8 cellular contexts compared by ENCODE assay signal in the genomic region with DNA sequence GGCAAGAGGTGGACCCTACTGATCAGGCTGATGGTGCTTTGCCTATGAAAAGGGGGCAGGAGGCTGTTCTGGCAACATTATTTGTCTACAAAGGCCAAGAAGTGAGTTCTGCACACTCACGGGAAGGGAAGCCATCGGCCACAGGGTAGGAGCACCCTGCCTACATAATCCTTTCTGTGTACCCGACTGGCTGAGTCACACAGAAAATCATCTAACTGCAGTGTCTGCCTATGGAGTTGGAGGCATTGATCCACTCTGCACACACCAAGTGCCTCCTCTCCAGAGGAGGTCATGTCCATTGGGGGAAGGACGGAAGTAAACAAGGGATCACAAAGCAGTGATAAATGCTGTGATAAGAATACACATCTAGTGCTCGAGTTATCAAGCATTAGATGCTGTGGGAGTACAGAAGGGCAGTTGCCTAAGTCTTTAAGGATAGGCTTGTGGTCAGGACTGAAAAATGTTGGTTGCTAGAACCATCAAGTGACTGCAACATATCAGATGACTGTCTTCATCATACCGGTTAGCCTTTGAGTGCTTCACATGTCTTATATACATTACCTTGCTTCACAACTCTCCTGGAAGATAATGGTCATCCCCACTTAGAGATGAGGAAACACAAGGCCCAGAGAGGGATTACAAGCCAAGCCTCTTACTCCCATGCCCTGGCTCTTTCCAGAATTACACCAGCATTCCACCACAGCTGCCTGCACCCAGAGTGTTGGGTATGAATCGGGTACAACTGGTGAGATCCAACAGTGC. TPM values are rescaled to one million over a fixed set of nuclear protein-coding genes. Genes with fewer than 3 reads are reported as not detected.
A peak's percentile ranks its signal among the peaks of the same experiment; 100 is the strongest.
DNase-seq lines count a peak whose midpoint lies in the region; ATAC-seq and TF ChIP-seq lines count a peak whose summit lies in the region.
"Had no signal": no experiment of that assay in that cellular context is flagged by ENCODE, and none has a peak within 500 bp of the region (broad histone marks: within the 10 kb centered on the region; RNA-seq: fewer than 3 reads in every experiment).

No MANE protein-coding gene starts in this region.

- no peak for TF ChIP-seq CTCF in H9 (conservative IDR thresholded peaks at IDR 0.05)
- TF ChIP-seq CTCF in PC-3 (conservative IDR thresholded peaks at IDR 0.05; ENCODE audit: low read depth, low read length), result no peak
- no peak for TF ChIP-seq CTCF in psoas muscle (IDR thresholded peaks at IDR 0.05)

- H3K27me3 ChIP-seq in H9 (ENCODE audit: insufficient read depth, low read length), result no peaks in the 10 kb centered on the region
- no peaks in the 10 kb centered on the region for H3K27me3 ChIP-seq in PC-3 (ENCODE audit: low read length)
- H3K27me3 ChIP-seq in psoas muscle (ENCODE audit: insufficient read depth in 3 of 3, low read length in 2 of 3), result no peaks in the 10 kb centered on the region

- H3K4me2 ChIP-seq in H9 (ENCODE audit: insufficient read depth, insufficient read length, low read length) (peak overlapping the region; percentile 78), PC-3 (ENCODE audit: low read length) (peak overlapping the region; percentile 94)

- H4K20me1 ChIP-seq in H9 (ENCODE audit: control insufficient read depth, insufficient read depth, insufficient read length) (no peaks in the 10 kb centered on the region), PC-3 (ENCODE audit: low read length) (no peaks in the 10 kb centered on the region)

- no CpG with 5 or more reads among the region's 7 CpGs for WGBS in H9 (ENCODE audit: extremely low coverage, insufficient read length, low lambda C conversion rate)
- 80 to 84% (median 83%) methylated on average over 7 of the region's 7 CpGs for WGBS in psoas muscle, 3 donors

- no peak overlapping the region; the same call in 1 of the 2 replicates for H3K14ac ChIP-seq in H9 (ENCODE audit: insufficient read depth, low read length)

- peaks cover 11% of the 10 kb centered on the region for H3K23me2 ChIP-seq in H9 (ENCODE audit: insufficient read length, low read depth, low read length, poor library complexity, severe bottlenecking)

- H3K4me3 Mint-ChIP-seq in H9, result peak overlapping the region; percentile 73 to 78

- H3K79me1 ChIP-seq in H9 (ENCODE audit: insufficient read depth, low read depth, low read length, poor library complexity, severe bottlenecking), result no peaks in the 10 kb centered on the region

- no peak overlapping the region for H4K5ac ChIP-seq in H9 (ENCODE audit: insufficient read length, low read depth, low read length)

- H3K27me3 Mint-ChIP-seq in H9 (ENCODE audit: low read depth), result peaks cover 11% of the 10 kb centered on the region

- H2BK12ac ChIP-seq in H9 (ENCODE audit: insufficient read length, low read depth, low read length), result no peak overlapping the region

- peak overlapping the region; percentile 63 to 93 (median 92); a peak in 4 of 7 replicates for H3K27ac Mint-ChIP-seq in H9
- H3K27ac Mint-ChIP-seq: activated naive CD4-positive, alpha-beta T cell treated with anti-CD3 and anti-CD28 coated beads, Interleukin-2, amount 50 U/mL, for 72 hours had no signal

- H3K56ac ChIP-seq in H9 (ENCODE audit: insufficient read length, low read depth, low read length), result no peak overlapping the region

- no peak overlapping the region for H3T11ph ChIP-seq in H9 (ENCODE audit: low read length)

- no peak overlapping the region for H4K8ac ChIP-seq in H9 (replicated peaks; ENCODE audit: insufficient read length, low read depth, low read length)

- H3F3A ChIP-seq in PC-3 (ENCODE audit: low read length, unreplicated experiment), result no peaks in the 10 kb centered on the region

- H3K9me2 ChIP-seq in PC-3 (replicated peaks; ENCODE audit: low read length), result no peaks in the 10 kb centered on the region

- CTCF ChIA-PET in PC-3 (lab: Charles Lee), result interaction anchor here (1.3 kb wide), 1 partner anchor 112 kb away, joined by 5 read pairs; no protein-coding TSS in a partner anchor

- DNase-seq in H9 (no peak), PC-3 (no peak), fibroblast of peridontal ligament (ENCODE audit: extremely low read depth) (peak; percentile 20), psoas muscle (no peak), GDM1 (lab: John Stamatoyannopoulos, UW) (no peak), GOT3 (lab: John Stamatoyannopoulos, UW) (no peak)

- no peak overlapping the region for H2BK5ac ChIP-seq in H9 (ENCODE audit: insufficient read length, low read length)

- POLR2A ChIA-PET in PC-3 (lab: Charles Lee; ENCODE audit: unreplicated experiment), result no interaction called here

- H2BK20ac ChIP-seq in H9 (ENCODE audit: low read depth, low read length, poor library complexity, severe bottlenecking), result no peak overlapping the region

- H3K23ac ChIP-seq in H9 (ENCODE audit: insufficient read length, low read depth, low read length), result peak overlapping the region; percentile 37

- H3K4me3 ChIP-seq in PC-3 (ENCODE audit: low read length) (peak overlapping the region; percentile 71), psoas muscle (peak overlapping the region; percentile 94)

- H3K4me1 ChIP-seq in H9 (ENCODE audit: insufficient read depth, low read length) (no peaks in the 10 kb centered on the region), PC-3 (ENCODE audit: insufficient read depth, low read length) (peaks cover 14% of the 10 kb centered on the region), psoas muscle (peaks cover 13% of the 10 kb centered on the region)

- intact Hi-C loops in PC-3 (cut with micrococcal nuclease) (loop anchor here (5.0 kb wide), 2 partner anchors 168 to 183 kb away; no protein-coding TSS in a partner anchor), psoas muscle (cut with DNase I) (loop anchor here (2.0 to 10.0 kb wide), 3 partner anchors 27 to 178 kb away; no protein-coding TSS in a partner anchor)

- H2AK5ac ChIP-seq in H9 (ENCODE audit: insufficient read length, low read length), result no peak overlapping the region

- H3K9me3 ChIP-seq in H9 (ENCODE audit: control insufficient read depth, low read depth, low read length) (no peaks in the 10 kb centered on the region), PC-3 (ENCODE audit: low read length) (no peaks in the 10 kb centered on the region), psoas muscle (no peaks in the 10 kb centered on the region)

- H2BK15ac ChIP-seq in H9 (ENCODE audit: low read depth, low read length), result no peak overlapping the region

- peaks cover 0 to 7% (median 7%) of the 10 kb centered on the region in 3 experiments; a peak in 3 of 7 replicates for H3K36me3 Mint-ChIP-seq in H9 (ENCODE audit: insufficient read depth in 1 of 3, low read depth in 3 of 3)

- H3K27ac ChIP-seq in H9 (ENCODE audit: insufficient read length, low read depth, low read length), result no peak overlapping the region
- H3K27ac ChIP-seq in PC-3 (ENCODE audit: low read length), result no peak overlapping the region
- peak overlapping the region; percentile 81 for H3K27ac ChIP-seq in psoas muscle

- H3K79me2 ChIP-seq in H9 (ENCODE audit: insufficient read depth, low read length), result no peaks in the 10 kb centered on the region
- peaks cover 15% of the 10 kb centered on the region for H3K79me2 ChIP-seq in PC-3 (ENCODE audit: low read length)

- no peaks in the 10 kb centered on the region for H3K9me3 Mint-ChIP-seq in H9
- H3K9me3 Mint-ChIP-seq: activated naive CD4-positive, alpha-beta T cell treated with anti-CD3 and anti-CD28 coated beads, Interleukin-2, amount 50 U/mL, for 72 hours had no signal

- no TSS peak for BruUV-seq in PC-3 (replicated peaks; lab: Mats Ljungman, UMichigan)

- ATAC-seq in PC-3, result no peak
- ATAC-seq in psoas muscle, result no peak
- ATAC-seq in esophagus mucosa, result no peak

- no peak overlapping the region for H3K4ac ChIP-seq in H9 (ENCODE audit: low read depth, low read length)

- no peak overlapping the region for H3K18ac ChIP-seq in H9 (ENCODE audit: insufficient read length, low read depth, low read length)

- no peak overlapping the region for H4K91ac ChIP-seq in H9 (ENCODE audit: insufficient read length, low read depth, low read length)

- H3K36me3 ChIP-seq in PC-3 (ENCODE audit: low read depth, low read length), result no peaks in the 10 kb centered on the region
- H3K36me3 ChIP-seq in psoas muscle (ENCODE audit: insufficient read depth in 1 of 2, low read depth in 1 of 2), result peaks cover 0 to 18% of the 10 kb centered on the region in 2 donors

- no peak overlapping the region for H2AFZ ChIP-seq in H9 (ENCODE audit: low read length)
- H2AFZ ChIP-seq in PC-3 (ENCODE audit: low read length), result peak overlapping the region; percentile 88

- H3K9ac ChIP-seq in H9 (ENCODE audit: extremely low read depth, insufficient read length, low read length) (peak overlapping the region; percentile 40), PC-3 (ENCODE audit: low read length) (no peak overlapping the region)

- H3K4me1 Mint-ChIP-seq in H9, result peaks cover 17 to 28% of the 10 kb centered on the region in 2 experiments

- H2BK120ac ChIP-seq in H9 (ENCODE audit: low read depth, low read length, poor library complexity, severe bottlenecking), result no peak overlapping the region

RNA-seq across cellular contexts. Expression of a gene that starts 1.3 kb away (rescaled TPM):
- 38.3 and 38.4 TPM in 2 replicates for total RNA-seq in H9 (2021)
- 29.0 and 43.7 TPM in 2 replicates for total RNA-seq in PC-3 (2014; rRNA removed)
- total RNA-seq in psoas muscle, result 10 to 100 TPM; 15.8 to 18.7 (median 16.3) TPM
- polyA plus RNA-seq in psoas muscle, result 10 to 100 TPM; 13.2 to 20.3 (median 19.0) TPM
- 9.0 TPM for total RNA-seq in esophagus mucosa

RNA-seq across cellular contexts. Expression of a gene that starts 28.5 kb away (rescaled TPM):
- 11.5 TPM in 2 replicates for total RNA-seq in H9 (2021)
- total RNA-seq in PC-3 (2014; rRNA removed), result 4.9 and 5.8 TPM in 2 replicates
- total RNA-seq in psoas muscle, result 10 to 100 TPM in 2 of 4 donors, 1 to 10 TPM in 2; 4.4 to 10.7 (median 9.1) TPM
- polyA plus RNA-seq in psoas muscle, result 1 to 10 TPM; 2.7 to 6.0 (median 2.8) TPM
- total RNA-seq in esophagus mucosa, result 3.7 TPM

RNA-seq across cellular contexts. Expression of a gene that starts 55.5 kb away (rescaled TPM):
- total RNA-seq in H9 (2021) (1,710 and 1,711 TPM in 2 replicates), PC-3 (2014; rRNA removed) (1,109 and 1,417 TPM in 2 replicates), psoas muscle (1,000 to 10,000 TPM in 1 of 4 donors, 100 to 1,000 TPM in 3; 748 to 1,111 (median 831) TPM), esophagus mucosa (1,546 TPM)
- 1,000 to 10,000 TPM; 1,171 to 2,317 (median 1,895) TPM for polyA plus RNA-seq in psoas muscle

RNA-seq across cellular contexts. Expression of a gene that starts 55.6 kb away (rescaled TPM):
- total RNA-seq in H9 (2021) (15.0 and 16.2 TPM in 2 replicates), PC-3 (2014; rRNA removed) (9.6 and 11.1 TPM in 2 replicates), psoas muscle (10 to 100 TPM in 3 of 4 donors, 1 to 10 TPM in 1; 8.3 to 17.7 (median 13.8) TPM), esophagus mucosa (13.5 TPM)
- 10 to 100 TPM; 11.1 to 17.1 (median 11.6) TPM for polyA plus RNA-seq in psoas muscle
